Comparison of ENCODE assay signal across 2 cellular contexts in genomic region chr14:61552196-61552595, GRCh38.
TF ChIP-seq lines count a peak whose summit lies in the region.

No MANE protein-coding gene starts in this region.

TF ChIP-seq in A549, 52 proteins besides CTCF, POLR2A, EP300 and RAD21 (continued from another document):
- TF ChIP-seq HMGXB4 (CRISPR knock-in tag; IDR thresholded peaks at IDR 0.05; ENCODE audit: borderline replicate concordance): no peak
- TF ChIP-seq MAFK (IDR thresholded peaks at IDR 0.05; ENCODE audit: partially characterized antibody): no peak

TF ChIP-seq in IMR-90, 13 proteins besides CTCF, POLR2A, EP300 and RAD21 (continued from another document):
- TF ChIP-seq USF2 (IDR thresholded peaks at IDR 0.05; ENCODE audit: low read depth, low read length) (no peak), MXI1 (IDR thresholded peaks at IDR 0.05; ENCODE audit: borderline replicate concordance, low read depth, low read length) (no peak), CEBPB (IDR thresholded peaks at IDR 0.05; ENCODE audit: low read depth, low read length) (no peak), FOS (IDR thresholded peaks at IDR 0.05; ENCODE audit: low read depth, low read length) (no peak)
TF ChIP-seq in IMR-90: peak in this region for 0.
